Comparison of ENCODE assay signal across 26 cellular contexts in the genomic region with DNA sequence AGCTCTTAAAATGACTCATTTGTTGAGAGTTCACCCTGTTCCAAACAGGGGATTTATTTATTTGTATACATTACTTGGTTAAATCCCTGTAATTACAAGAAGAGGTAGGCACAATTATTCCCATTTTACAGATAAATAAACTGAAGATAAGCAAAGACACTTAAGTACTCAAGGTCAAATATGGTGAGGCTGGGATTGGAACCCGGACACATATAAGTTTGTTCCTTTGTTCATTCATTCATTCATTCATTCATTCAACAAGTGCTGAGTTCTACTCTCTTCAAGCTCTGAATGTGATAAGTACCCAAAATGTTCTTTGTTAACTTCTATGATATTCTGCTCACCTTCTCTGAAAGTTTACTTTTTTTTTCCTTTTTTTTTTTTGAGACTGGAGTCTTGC.
"Had no signal": no experiment of that assay in that cellular context is flagged by ENCODE, and none has a peak within 500 bp of the region (broad histone marks: within the 10 kb centered on the region; RNA-seq: fewer than 3 reads in every experiment).

No MANE protein-coding gene starts in this region.

- H3K4me3 ChIP-seq: cardiac muscle cell had no signal

- DNase-seq: activated CD4-positive, alpha-beta T cell treated with anti-CD3 and anti-CD28 coated beads for 48 hours; activated CD4-positive, alpha-beta T cell treated with anti-CD3 and anti-CD28 coated beads, Interleukin-2, amount 50 U/mL, for 4 hours; activated CD4-positive, CD25-positive, alpha-beta regulatory T cell treated with anti-CD3 and anti-CD28 coated beads, Interleukin-2, amount 50 U/mL, for 72 hours; activated effector memory CD4-positive, alpha-beta T cell treated with anti-CD3 and anti-CD28 coated beads, Interleukin-2, amount 50 U/mL, for 16 hours; activated naive CD4-positive, alpha-beta T cell treated with Interleukin-2 at 50 U/mL for 16 hours; activated naive CD8-positive, alpha-beta T cell treated with anti-CD3 and anti-CD28 coated beads, Interleukin-2, amount 50 U/mL, for 24 hours; activated T-cell treated with anti-CD3 and anti-CD28 coated beads, Interleukin-2, amount 50 U/mL, for 4 hours; amygdala; brain microvascular endothelial cell; cerebellar nuclear complex; Kasumi-1; KBM-7; NCI-H1048; NCI-H187 treated with DMSO at 0.1 percent for 48 hours; NCI-H2081 treated with DMSO at 0.1 percent for 48 hours; NCI-H2171; NCI-H2227 treated with DMSO at 0.1 percent for 48 hours; NCI-H446 treated with DMSO at 0.1 percent for 48 hours; NCI-H524 treated with DMSO at 0.1 percent for 48 hours; SIG-M5; T-helper 17 cell; T-helper 9 cell had no signal

- ATAC-seq: activated naive CD4-positive, alpha-beta T cell treated with anti-CD3 and anti-CD28 coated beads, Interleukin-2, amount 50 U/mL, for 72 hours; activated naive CD8-positive, alpha-beta T cell treated with anti-CD3 and anti-CD28 coated beads, Interleukin-2, amount 50 U/mL, for 24 hours; activated T-cell treated with anti-CD3 and anti-CD28 coated beads, Interleukin-2, amount 50 U/mL, for 4 hours; T-helper 17 cell; WTC11 had no signal

- H3K36me3 ChIP-seq: brain microvascular endothelial cell, cardiac muscle cell had no signal

- FAIRE-seq: astrocyte had no signal

- H3K27ac ChIP-seq: brain microvascular endothelial cell, cardiac muscle cell had no signal
